ENCODE assay signal across 29 cellular contexts in the genomic region with DNA sequence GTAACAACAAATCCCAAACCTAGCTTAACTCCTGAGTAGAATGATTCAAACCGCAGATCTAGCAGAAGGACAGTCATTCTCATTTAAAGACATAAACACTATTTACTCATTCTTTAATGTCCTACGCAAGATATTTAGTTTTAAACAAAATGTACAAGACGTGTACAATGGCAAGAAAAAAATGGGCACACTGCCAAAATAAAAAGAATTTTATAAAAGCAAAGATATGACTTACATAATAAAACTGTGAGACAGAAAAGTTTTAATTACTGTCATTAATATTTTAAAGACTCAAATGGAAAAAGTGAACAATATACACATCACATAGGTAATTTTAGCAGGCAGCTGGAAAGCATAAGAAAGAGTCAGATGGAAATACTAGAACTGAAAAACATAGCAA.
"Had no signal": no experiment of that assay in that cellular context is flagged by ENCODE, and none has a peak within 500 bp of the region (broad histone marks: within the 10 kb centered on the region; RNA-seq: fewer than 3 reads in every experiment).

No MANE protein-coding gene starts in this region.

- H3K36me3 Mint-ChIP-seq: stimulated activated effector memory CD8-positive, alpha-beta T cell treated with anti-CD3 and anti-CD28 coated beads, Interleukin-12 subunit alpha, Interleukin-12 subunit beta, amount 100 ng/mL, for 72 hours; stimulated activated memory B cell treated with anti-CD40 and anti-IgM and Interleukin-4, amounts not matched to agents 10 μg/mL and 1 μg/mL and 100 μg/mL, for 72 hours; stimulated activated naive B cell treated with anti-CD40 and anti-IgM and Interleukin-4, amounts not matched to agents 10 μg/mL and 1 μg/mL and 100 μg/mL, for 72 hours; type B pancreatic cell had no signal

- H3K4me3 Mint-ChIP-seq: stimulated activated effector memory CD8-positive, alpha-beta T cell treated with anti-CD3 and anti-CD28 coated beads, Interleukin-12 subunit alpha, Interleukin-12 subunit beta, amount 100 ng/mL, for 72 hours; stimulated activated memory B cell treated with anti-CD40 and anti-IgM and Interleukin-4, amounts not matched to agents 10 μg/mL and 1 μg/mL and 100 μg/mL, for 72 hours; stimulated activated naive B cell treated with anti-CD40 and anti-IgM and Interleukin-4, amounts not matched to agents 10 μg/mL and 1 μg/mL and 100 μg/mL, for 72 hours; stimulated activated naive CD8-positive, alpha-beta T cell treated with anti-CD3 and anti-CD28 coated beads, Interleukin-15, amount 100 ng/mL, for 72 hours; stimulated activated naive CD8-positive, alpha-beta T cell treated with anti-CD3 and anti-CD28 coated beads, Interleukin-15, Interleukin-2, amounts not matched to agents 100 ng/mL and 50 ng/mL, for 24 hours; type B pancreatic cell had no signal

- H3K27me3 Mint-ChIP-seq: stimulated activated memory B cell treated with anti-CD40 and anti-IgM and Interleukin-4, amounts not matched to agents 10 μg/mL and 1 μg/mL and 100 μg/mL, for 72 hours; stimulated activated naive B cell treated with anti-CD40 and anti-IgM and Interleukin-4, amounts not matched to agents 10 μg/mL and 1 μg/mL and 100 μg/mL, for 72 hours; stimulated activated naive CD8-positive, alpha-beta T cell treated with anti-CD3 and anti-CD28 coated beads, Interleukin-15, amount 100 ng/mL, for 72 hours; stimulated activated naive CD8-positive, alpha-beta T cell treated with anti-CD3 and anti-CD28 coated beads, Interleukin-15, Interleukin-2, amounts not matched to agents 100 ng/mL and 50 ng/mL, for 24 hours; type B pancreatic cell had no signal

- ATAC-seq: stimulated activated effector memory CD8-positive, alpha-beta T cell treated with anti-CD3 and anti-CD28 coated beads, Interleukin-12 subunit alpha, Interleukin-12 subunit beta, amount 100 ng/mL, for 72 hours; stimulated activated memory B cell treated with anti-CD40 and anti-IgM and Interleukin-4, amounts not matched to agents 10 μg/mL and 1 μg/mL and 100 μg/mL, for 72 hours; stimulated activated naive B cell treated with anti-CD40 and anti-IgM and Interleukin-4, amounts not matched to agents 10 μg/mL and 1 μg/mL and 100 μg/mL, for 72 hours; stimulated activated naive CD8-positive, alpha-beta T cell treated with anti-CD3 and anti-CD28 coated beads, Interleukin-15, amount 100 ng/mL, for 72 hours; stimulated activated naive CD8-positive, alpha-beta T cell treated with anti-CD3 and anti-CD28 coated beads, Interleukin-15, Interleukin-2, amounts not matched to agents 100 U/mL and 50 U/mL, for 24 hours; upper lobe of right lung had no signal

- H3K4me1 ChIP-seq: stomach, suprapubic skin, testis, thyroid gland, tibial artery, tibial nerve, transverse colon, upper lobe of left lung, upper lobe of right lung, uterus, vagina had no signal

- H3K27me3 ChIP-seq: stomach, suprapubic skin, testis, thyroid gland, tibial artery, tibial nerve, transverse colon, upper lobe of left lung, upper lobe of right lung, uterus, vagina had no signal

- H3K27ac Mint-ChIP-seq: stimulated activated effector memory CD8-positive, alpha-beta T cell treated with anti-CD3 and anti-CD28 coated beads, Interleukin-12 subunit alpha, Interleukin-12 subunit beta, amount 100 ng/mL, for 72 hours; stimulated activated memory B cell treated with anti-CD40 and anti-IgM and Interleukin-4, amounts not matched to agents 10 μg/mL and 1 μg/mL and 100 μg/mL, for 72 hours; stimulated activated naive B cell treated with anti-CD40 and anti-IgM and Interleukin-4, amounts not matched to agents 10 μg/mL and 1 μg/mL and 100 μg/mL, for 72 hours; stimulated activated naive CD8-positive, alpha-beta T cell treated with anti-CD3 and anti-CD28 coated beads, Interleukin-15, amount 100 ng/mL, for 72 hours; stimulated activated naive CD8-positive, alpha-beta T cell treated with anti-CD3 and anti-CD28 coated beads, Interleukin-15, Interleukin-2, amounts not matched to agents 100 ng/mL and 50 ng/mL, for 24 hours; type B pancreatic cell had no signal

- H3K4me1 Mint-ChIP-seq: stimulated activated effector memory CD8-positive, alpha-beta T cell treated with anti-CD3 and anti-CD28 coated beads, Interleukin-12 subunit alpha, Interleukin-12 subunit beta, amount 100 ng/mL, for 72 hours; stimulated activated memory B cell treated with anti-CD40 and anti-IgM and Interleukin-4, amounts not matched to agents 10 μg/mL and 1 μg/mL and 100 μg/mL, for 72 hours; stimulated activated naive B cell treated with anti-CD40 and anti-IgM and Interleukin-4, amounts not matched to agents 10 μg/mL and 1 μg/mL and 100 μg/mL, for 72 hours; stimulated activated naive CD8-positive, alpha-beta T cell treated with anti-CD3 and anti-CD28 coated beads, Interleukin-15, amount 100 ng/mL, for 72 hours had no signal

- H3K27ac ChIP-seq: stomach, suprapubic skin, testis, thoracic aorta, thyroid gland, tibial artery, tibial nerve, transverse colon, upper lobe of left lung, upper lobe of right lung, uterus, vagina had no signal

- DNase-seq: stimulated activated CD4-positive, alpha-beta T cell treated with anti-CD3 and anti-CD28 coated beads, Interleukin-2, amount 100 ng/mL, for 48 hours; stimulated activated CD4-positive, alpha-beta T cell treated with anti-CD3 and anti-CD28 coated beads, Interleukin-4, amount 100 ng/mL, for 1 hour; stimulated activated CD4-positive, alpha-beta T cell treated with anti-CD3 and anti-CD28 coated beads, Interleukin-4, amount 100 ng/mL, for 24 hours; stimulated activated CD4-positive, alpha-beta T cell treated with anti-CD3 and anti-CD28 coated beads, Interleukin-4, amount 100 ng/mL, for 4 hours; stimulated activated CD8-positive, alpha-beta memory T cell treated with anti-CD3 and anti-CD28 coated beads, Interleukin-4, amount 100 ng/mL, for 48 hours; stimulated activated naive B cell treated with anti-CD40 and anti-IgM and Interleukin-4, amounts not matched to agents 10 μg/mL and 1 μg/mL and 100 μg/mL, for 72 hours; stimulated activated naive CD4-positive, alpha-beta T cell; stimulated activated naive CD4-positive, alpha-beta T cell treated with Interleukin-2 at 50 U/mL for 16 hours; stimulated activated naive CD8-positive, alpha-beta T cell treated with anti-CD3 and anti-CD28 coated beads, Interleukin-15, amount 100 ng/mL, for 72 hours; stimulated activated naive CD8-positive, alpha-beta T cell treated with anti-CD3 and anti-CD28 coated beads, Interleukin-15, Interleukin-2, amounts not matched to agents 100 U/mL and 50 U/mL, for 24 hours; stomach; substantia nigra; testis; thyroid gland; tibial artery; transverse colon; trophoblast cell; upper lobe of left lung; upper lobe of right lung; uterus had no signal

- H3K36me3 ChIP-seq: stomach, suprapubic skin, thoracic aorta, thyroid gland, tibial artery, tibial nerve, transverse colon, upper lobe of left lung, upper lobe of right lung, uterus, vagina had no signal

- H3K9me3 ChIP-seq: testis, thoracic aorta, thyroid gland, tibial artery, transverse colon, upper lobe of left lung, upper lobe of right lung, uterus, vagina had no signal

- FAIRE-seq: urothelium cell line had no signal

- H3K4me3 ChIP-seq: stomach, suprapubic skin, testis, thoracic aorta, thyroid gland, tibial artery, tibial nerve, transverse colon, upper lobe of left lung, upper lobe of right lung, uterus, vagina had no signal
